In genomic region chr16:28597692-28598261, GRCh38 we compare ENCODE assay signal across 1 cellular context.
TF ChIP-seq lines count a peak whose summit lies in the region.

No MANE protein-coding gene starts in this region.

TF ChIP-seq in HepG2, 621 proteins besides CTCF, POLR2A, EP300 and RAD21 (continued from another document and continues in another):
- TF ChIP-seq ZNF512B (CRISPR knock-in tag; IDR thresholded peaks at IDR 0.05; ENCODE audit: borderline replicate concordance): no peak
- TF ChIP-seq STAG1 (CRISPR knock-in tag; IDR thresholded peaks at IDR 0.05): peak; percentile 41
- no peak for TF ChIP-seq RARG (CRISPR knock-in tag; IDR thresholded peaks at IDR 0.05; ENCODE audit: low read depth)
- TF ChIP-seq TP53 (CRISPR knock-in tag; conservative IDR thresholded peaks at IDR 0.05): no peak
- no peak for TF ChIP-seq NR0B2 (CRISPR knock-in tag; IDR thresholded peaks at IDR 0.05)
- no peak for TF ChIP-seq ZNF354B (CRISPR knock-in tag; IDR thresholded peaks at IDR 0.05)
- TF ChIP-seq ZKSCAN1 (IDR thresholded peaks at IDR 0.05; ENCODE audit: low read length): no peak
- TF ChIP-seq NFYC (CRISPR knock-in tag; IDR thresholded peaks at IDR 0.05): no peak
- no peak for TF ChIP-seq ZNF383 (CRISPR knock-in tag; IDR thresholded peaks at IDR 0.05; ENCODE audit: borderline replicate concordance)
- TF ChIP-seq ARID3A (IDR thresholded peaks at IDR 0.05; ENCODE audit: low read depth, low read length): no peak
- no peak for TF ChIP-seq GATAD1 (CRISPR knock-in tag; IDR thresholded peaks at IDR 0.05)
- TF ChIP-seq PAX8 (CRISPR knock-in tag; IDR thresholded peaks at IDR 0.05; ENCODE audit: borderline replicate concordance): no peak
- TF ChIP-seq, protein P1, sequence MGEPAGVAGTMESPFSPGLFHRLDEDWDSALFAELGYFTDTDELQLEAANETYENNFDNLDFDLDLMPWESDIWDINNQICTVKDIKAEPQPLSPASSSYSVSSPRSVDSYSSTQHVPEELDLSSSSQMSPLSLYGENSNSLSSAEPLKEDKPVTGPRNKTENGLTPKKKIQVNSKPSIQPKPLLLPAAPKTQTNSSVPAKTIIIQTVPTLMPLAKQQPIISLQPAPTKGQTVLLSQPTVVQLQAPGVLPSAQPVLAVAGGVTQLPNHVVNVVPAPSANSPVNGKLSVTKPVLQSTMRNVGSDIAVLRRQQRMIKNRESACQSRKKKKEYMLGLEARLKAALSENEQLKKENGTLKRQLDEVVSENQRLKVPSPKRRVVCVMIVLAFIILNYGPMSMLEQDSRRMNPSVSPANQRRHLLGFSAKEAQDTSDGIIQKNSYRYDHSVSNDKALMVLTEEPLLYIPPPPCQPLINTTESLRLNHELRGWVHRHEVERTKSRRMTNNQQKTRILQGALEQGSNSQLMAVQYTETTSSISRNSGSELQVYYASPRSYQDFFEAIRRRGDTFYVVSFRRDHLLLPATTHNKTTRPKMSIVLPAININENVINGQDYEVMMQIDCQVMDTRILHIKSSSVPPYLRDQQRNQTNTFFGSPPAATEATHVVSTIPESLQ (CRISPR knock-in tag; conservative IDR thresholded peaks at IDR 0.05): no peak
- TF ChIP-seq ZNF543 (CRISPR knock-in tag; IDR thresholded peaks at IDR 0.05): no peak
- TF ChIP-seq PCBP1 (IDR thresholded peaks at IDR 0.05; ENCODE audit: borderline replicate concordance, low read depth, low read length): no peak
- TF ChIP-seq ZNF431 (CRISPR knock-in tag; IDR thresholded peaks at IDR 0.05; ENCODE audit: borderline replicate concordance, low read depth): no peak
- TF ChIP-seq SMC3 (IDR thresholded peaks at IDR 0.05; ENCODE audit: low read length): peak; percentile 44; the same call in 1 of the 2 replicates
- TF ChIP-seq, protein P2, sequence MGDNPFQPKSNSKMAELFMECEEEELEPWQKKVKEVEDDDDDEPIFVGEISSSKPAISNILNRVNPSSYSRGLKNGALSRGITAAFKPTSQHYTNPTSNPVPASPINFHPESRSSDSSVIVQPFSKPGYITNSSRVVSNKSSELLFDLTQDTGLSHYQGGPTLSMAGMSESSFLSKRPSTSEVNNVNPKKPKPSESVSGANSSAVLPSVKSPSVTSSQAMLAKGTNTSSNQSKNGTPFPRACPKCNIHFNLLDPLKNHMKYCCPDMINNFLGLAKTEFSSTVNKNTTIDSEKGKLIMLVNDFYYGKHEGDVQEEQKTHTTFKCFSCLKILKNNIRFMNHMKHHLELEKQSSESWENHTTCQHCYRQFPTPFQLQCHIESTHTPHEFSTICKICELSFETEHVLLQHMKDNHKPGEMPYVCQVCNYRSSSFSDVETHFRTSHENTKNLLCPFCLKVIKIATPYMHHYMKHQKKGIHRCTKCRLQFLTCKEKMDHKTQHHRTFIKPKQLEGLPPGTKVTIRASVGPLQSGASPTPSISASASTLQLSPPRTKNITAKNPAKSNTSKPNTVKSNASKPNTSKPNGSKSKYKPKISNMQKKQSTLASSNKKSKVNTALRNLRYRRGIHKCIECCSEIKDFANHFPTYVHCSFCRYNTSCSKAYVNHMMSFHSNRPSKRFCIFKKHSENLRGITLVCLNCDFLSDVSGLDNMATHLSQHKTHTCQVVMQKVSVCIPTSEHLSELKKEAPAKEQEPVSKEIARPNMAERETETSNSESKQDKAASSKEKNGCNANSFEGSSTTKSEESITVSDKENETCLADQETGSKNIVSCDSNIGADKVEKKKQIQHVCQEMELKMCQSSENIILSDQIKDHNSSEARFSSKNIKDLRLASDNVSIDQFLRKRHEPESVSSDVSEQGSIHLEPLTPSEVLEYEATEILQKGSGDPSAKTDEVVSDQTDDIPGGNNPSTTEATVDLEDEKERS (CRISPR knock-in tag; IDR thresholded peaks at IDR 0.05): 0 out of 2 replicates have a peak, but pooled peaks have one; percentile 47
- TF ChIP-seq DR1 (CRISPR knock-in tag; IDR thresholded peaks at IDR 0.05): peak; percentile 17; the same call in 1 of the 2 replicates
- TF ChIP-seq TRIM22 (IDR thresholded peaks at IDR 0.05): no peak
- no peak for TF ChIP-seq RFX1 (IDR thresholded peaks at IDR 0.05)
- no peak for TF ChIP-seq FOXJ3 (CRISPR knock-in tag; IDR thresholded peaks at IDR 0.05; ENCODE audit: borderline replicate concordance)
- TF ChIP-seq, protein P3, sequence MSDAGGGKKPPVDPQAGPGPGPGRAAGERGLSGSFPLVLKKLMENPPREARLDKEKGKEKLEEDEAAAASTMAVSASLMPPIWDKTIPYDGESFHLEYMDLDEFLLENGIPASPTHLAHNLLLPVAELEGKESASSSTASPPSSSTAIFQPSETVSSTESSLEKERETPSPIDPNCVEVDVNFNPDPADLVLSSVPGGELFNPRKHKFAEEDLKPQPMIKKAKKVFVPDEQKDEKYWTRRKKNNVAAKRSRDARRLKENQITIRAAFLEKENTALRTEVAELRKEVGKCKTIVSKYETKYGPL (CRISPR knock-in tag; IDR thresholded peaks at IDR 0.05): no peak
- TF ChIP-seq ZNF589 (CRISPR knock-in tag; conservative IDR thresholded peaks at IDR 0.05): no peak
- TF ChIP-seq, protein P4, sequence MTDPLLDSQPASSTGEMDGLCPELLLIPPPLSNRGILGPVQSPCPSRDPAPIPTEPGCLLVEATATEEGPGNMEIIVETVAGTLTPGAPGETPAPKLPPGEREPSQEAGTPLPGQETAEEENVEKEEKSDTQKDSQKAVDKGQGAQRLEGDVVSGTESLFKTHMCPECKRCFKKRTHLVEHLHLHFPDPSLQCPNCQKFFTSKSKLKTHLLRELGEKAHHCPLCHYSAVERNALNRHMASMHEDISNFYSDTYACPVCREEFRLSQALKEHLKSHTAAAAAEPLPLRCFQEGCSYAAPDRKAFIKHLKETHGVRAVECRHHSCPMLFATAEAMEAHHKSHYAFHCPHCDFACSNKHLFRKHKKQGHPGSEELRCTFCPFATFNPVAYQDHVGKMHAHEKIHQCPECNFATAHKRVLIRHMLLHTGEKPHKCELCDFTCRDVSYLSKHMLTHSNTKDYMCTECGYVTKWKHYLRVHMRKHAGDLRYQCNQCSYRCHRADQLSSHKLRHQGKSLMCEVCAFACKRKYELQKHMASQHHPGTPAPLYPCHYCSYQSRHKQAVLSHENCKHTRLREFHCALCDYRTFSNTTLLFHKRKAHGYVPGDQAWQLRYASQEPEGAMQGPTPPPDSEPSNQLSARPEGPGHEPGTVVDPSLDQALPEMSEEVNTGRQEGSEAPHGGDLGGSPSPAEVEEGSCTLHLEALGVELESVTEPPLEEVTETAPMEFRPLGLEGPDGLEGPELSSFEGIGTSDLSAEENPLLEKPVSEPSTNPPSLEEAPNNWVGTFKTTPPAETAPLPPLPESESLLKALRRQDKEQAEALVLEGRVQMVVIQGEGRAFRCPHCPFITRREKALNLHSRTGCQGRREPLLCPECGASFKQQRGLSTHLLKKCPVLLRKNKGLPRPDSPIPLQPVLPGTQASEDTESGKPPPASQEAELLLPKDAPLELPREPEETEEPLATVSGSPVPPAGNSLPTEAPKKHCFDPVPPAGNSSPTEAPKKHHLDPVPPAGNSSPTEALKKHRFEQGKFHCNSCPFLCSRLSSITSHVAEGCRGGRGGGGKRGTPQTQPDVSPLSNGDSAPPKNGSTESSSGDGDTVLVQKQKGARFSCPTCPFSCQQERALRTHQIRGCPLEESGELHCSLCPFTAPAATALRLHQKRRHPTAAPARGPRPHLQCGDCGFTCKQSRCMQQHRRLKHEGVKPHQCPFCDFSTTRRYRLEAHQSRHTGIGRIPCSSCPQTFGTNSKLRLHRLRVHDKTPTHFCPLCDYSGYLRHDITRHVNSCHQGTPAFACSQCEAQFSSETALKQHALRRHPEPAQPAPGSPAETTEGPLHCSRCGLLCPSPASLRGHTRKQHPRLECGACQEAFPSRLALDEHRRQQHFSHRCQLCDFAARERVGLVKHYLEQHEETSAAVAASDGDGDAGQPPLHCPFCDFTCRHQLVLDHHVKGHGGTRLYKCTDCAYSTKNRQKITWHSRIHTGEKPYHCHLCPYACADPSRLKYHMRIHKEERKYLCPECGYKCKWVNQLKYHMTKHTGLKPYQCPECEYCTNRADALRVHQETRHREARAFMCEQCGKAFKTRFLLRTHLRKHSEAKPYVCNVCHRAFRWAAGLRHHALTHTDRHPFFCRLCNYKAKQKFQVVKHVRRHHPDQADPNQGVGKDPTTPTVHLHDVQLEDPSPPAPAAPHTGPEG (CRISPR knock-in tag; IDR thresholded peaks at IDR 0.05): no peak
- no peak for TF ChIP-seq NR3C1 (CRISPR knock-in tag; IDR thresholded peaks at IDR 0.05)
- no peak for TF ChIP-seq ZBTB25 (CRISPR knock-in tag; IDR thresholded peaks at IDR 0.05)
- TF ChIP-seq, protein P5, sequence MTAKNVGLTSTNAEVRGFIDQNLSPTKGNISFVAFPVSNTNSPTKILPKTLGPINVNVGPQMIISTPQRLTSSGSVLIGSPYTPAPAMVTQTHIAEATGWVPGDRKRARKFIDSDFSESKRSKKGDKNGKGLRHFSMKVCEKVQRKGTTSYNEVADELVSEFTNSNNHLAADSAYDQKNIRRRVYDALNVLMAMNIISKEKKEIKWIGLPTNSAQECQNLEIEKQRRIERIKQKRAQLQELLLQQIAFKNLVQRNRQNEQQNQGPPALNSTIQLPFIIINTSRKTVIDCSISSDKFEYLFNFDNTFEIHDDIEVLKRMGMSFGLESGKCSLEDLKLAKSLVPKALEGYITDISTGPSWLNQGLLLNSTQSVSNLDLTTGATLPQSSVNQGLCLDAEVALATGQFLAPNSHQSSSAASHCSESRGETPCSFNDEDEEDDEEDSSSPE (CRISPR knock-in tag; IDR thresholded peaks at IDR 0.05): no peak
- 0 out of 2 replicates have a peak, but pooled peaks have one; percentile 15 for TF ChIP-seq ZNF703 (CRISPR knock-in tag; IDR thresholded peaks at IDR 0.05; ENCODE audit: borderline replicate concordance)
- no peak for TF ChIP-seq ZGPAT (CRISPR knock-in tag; IDR thresholded peaks at IDR 0.05)
- TF ChIP-seq ZSCAN25 (CRISPR knock-in tag; IDR thresholded peaks at IDR 0.05): peak; percentile 98
- TF ChIP-seq ZNF207 (IDR thresholded peaks at IDR 0.05; ENCODE audit: borderline replicate concordance): no peak
- no peak for TF ChIP-seq ZNF766 (CRISPR knock-in tag; IDR thresholded peaks at IDR 0.05; ENCODE audit: borderline replicate concordance)
